36 cellular contexts compared by ENCODE assay signal in genomic region chr13:111999352-111999751, GRCh38.
"Had no signal": no experiment of that assay in that cellular context is flagged by ENCODE, and none has a peak within 500 bp of the region (broad histone marks: within the 10 kb centered on the region; RNA-seq: fewer than 3 reads in every experiment).

No MANE protein-coding gene starts in this region.

- H3K4me1 ChIP-seq: body of pancreas, breast epithelium had no signal

- H3K9me3 ChIP-seq: body of pancreas, breast epithelium had no signal

- H3K27me3 Mint-ChIP-seq: activated CD4-positive, alpha-beta T cell treated with anti-CD3 and anti-CD28 coated beads, Interleukin-2, amount 10 ng/mL, durations not matched to agents 24 days and 14 days; activated naive CD8-positive, alpha-beta T cell treated with anti-CD3 and anti-CD28 coated beads, Interleukin-2, amount 50 U/mL, for 24 hours had no signal

- H3K27me3 ChIP-seq: body of pancreas, brain microvascular endothelial cell had no signal

- H3K36me3 ChIP-seq: brain microvascular endothelial cell, breast epithelium had no signal

- H3K4me1 Mint-ChIP-seq: activated B cell treated with CpG ODN at 0.5 μM for 24 hours; activated CD4-positive, alpha-beta T cell treated with anti-CD3 and anti-CD28 coated beads, Interleukin-2, amount 10 ng/mL, durations not matched to agents 24 days and 14 days; activated naive CD4-positive, alpha-beta T cell treated with anti-CD3 and anti-CD28 coated beads, Interleukin-2, amount 50 U/mL, for 24 hours; activated naive CD8-positive, alpha-beta T cell treated with anti-CD3 and anti-CD28 coated beads, Interleukin-2, amount 10 ng/mL, durations not matched to agents 7 days and 5 days; activated naive CD8-positive, alpha-beta T cell treated with anti-CD3 and anti-CD28 coated beads, Interleukin-2, amount 50 U/mL, for 24 hours; activated T-helper 17 cell treated with anti-CD3 and anti-CD28 coated beads, Interleukin-2, amount 50 U/mL, for 72 hours had no signal

- ATAC-seq: activated CD8-positive, alpha-beta T cell treated with anti-CD3 and anti-CD28 coated beads for 36 hours; activated naive CD8-positive, alpha-beta T cell treated with anti-CD3 and anti-CD28 coated beads, Interleukin-2, amount 50 U/mL, for 24 hours; activated T-cell treated with anti-CD3 and anti-CD28 coated beads, Interleukin-2, amount 50 U/mL, for 4 hours; activated T-cell treated with anti-CD3 and anti-CD28 coated beads, Interleukin-2, amount 50 U/mL, for 72 hours; activated T-helper 17 cell treated with anti-CD3 and anti-CD28 coated beads, Interleukin-2, amount 50 U/mL, for 72 hours; body of pancreas had no signal

- H3K36me3 Mint-ChIP-seq: activated CD4-positive, alpha-beta memory T cell treated with anti-CD3 and anti-CD28 coated beads for 36 hours; activated naive CD4-positive, alpha-beta T cell treated with anti-CD3 and anti-CD28 coated beads, Interleukin-2, amount 50 U/mL, for 24 hours; activated naive CD8-positive, alpha-beta T cell; activated naive CD8-positive, alpha-beta T cell treated with anti-CD3 and anti-CD28 coated beads, Interleukin-2, amount 10 ng/mL, durations not matched to agents 7 days and 5 days had no signal

- H3K27ac Mint-ChIP-seq: activated B cell treated with CpG ODN at 0.5 μM for 24 hours; activated CD4-positive, alpha-beta memory T cell treated with anti-CD3 and anti-CD28 coated beads for 36 hours; activated CD4-positive, alpha-beta T cell treated with anti-CD3 and anti-CD28 coated beads, Interleukin-2, amount 10 ng/mL, durations not matched to agents 24 days and 14 days; activated CD8-positive, alpha-beta T cell treated with anti-CD3 and anti-CD28 coated beads for 36 hours; activated naive CD4-positive, alpha-beta T cell treated with anti-CD3 and anti-CD28 coated beads for 36 hours; activated naive CD8-positive, alpha-beta T cell; activated naive CD8-positive, alpha-beta T cell treated with anti-CD3 and anti-CD28 coated beads, Interleukin-2, amount 10 ng/mL, durations not matched to agents 7 days and 5 days; activated naive CD8-positive, alpha-beta T cell treated with anti-CD3 and anti-CD28 coated beads, Interleukin-2, amount 50 U/mL, for 24 hours; activated T-cell treated with anti-CD3 and anti-CD28 coated beads, Interleukin-2, amount 50 U/mL, for 72 hours; activated T-helper 1 cell treated with anti-CD3 and anti-CD28 coated beads, Interleukin-12 subunit alpha, Interleukin-12 subunit beta, Interleukin-2, Interleukin-4 antibody, amounts not matched to agents 30 ng/mL and 10 ng/mL and 1 ng/mL, durations not matched to agents 14 hours and 24 hours and 36 hours; activated T-helper 17 cell treated with anti-CD3 and anti-CD28 coated beads, Interleukin-2, amount 50 U/mL, for 72 hours; T-helper 1 cell treated with Interleukin-12 subunit alpha and Interleukin-12 subunit beta and Interleukin-4 antibody, amounts not matched to agents 30 μg/mL and 1 μg/mL, for 36 hours; T-helper 2 cell treated with Interferon-gamma antibody and Interleukin-4, amounts not matched to agents 5 μg/mL and 100 μg/mL, for 36 hours had no signal

- H3K27ac ChIP-seq: body of pancreas, brain microvascular endothelial cell, breast epithelium, VCaP had no signal

- H3K9me3 Mint-ChIP-seq: activated B cell treated with CpG ODN at 0.5 μM for 24 hours; activated CD4-positive, alpha-beta memory T cell treated with anti-CD3 and anti-CD28 coated beads for 36 hours; activated CD4-positive, alpha-beta T cell treated with anti-CD3 and anti-CD28 coated beads, Interleukin-2, amount 10 ng/mL, durations not matched to agents 24 days and 14 days; activated CD8-positive, alpha-beta T cell treated with anti-CD3 and anti-CD28 coated beads for 36 hours; activated naive CD4-positive, alpha-beta T cell treated with anti-CD3 and anti-CD28 coated beads for 36 hours; activated naive CD4-positive, alpha-beta T cell treated with anti-CD3 and anti-CD28 coated beads, Interleukin-2, amount 50 U/mL, for 24 hours; activated naive CD8-positive, alpha-beta T cell treated with anti-CD3 and anti-CD28 coated beads, Interleukin-2, amount 10 ng/mL, durations not matched to agents 7 days and 5 days; activated naive CD8-positive, alpha-beta T cell treated with anti-CD3 and anti-CD28 coated beads, Interleukin-2, amount 50 U/mL, for 24 hours; activated T-cell treated with anti-CD3 and anti-CD28 coated beads, Interleukin-2, amount 50 U/mL, for 4 hours; activated T-helper 1 cell treated with anti-CD3 and anti-CD28 coated beads, Interleukin-12 subunit alpha, Interleukin-12 subunit beta, Interleukin-2, Interleukin-4 antibody, amounts not matched to agents 30 ng/mL and 10 ng/mL and 1 ng/mL, durations not matched to agents 14 hours and 24 hours and 36 hours; activated T-helper 17 cell treated with anti-CD3 and anti-CD28 coated beads, Interleukin-2, amount 50 U/mL, for 72 hours; T-helper 1 cell treated with Interleukin-12 subunit alpha and Interleukin-12 subunit beta and Interleukin-4 antibody, amounts not matched to agents 30 μg/mL and 1 μg/mL, for 36 hours; T-helper 2 cell treated with Interferon-gamma antibody and Interleukin-4, amounts not matched to agents 5 μg/mL and 100 μg/mL, for 36 hours had no signal

- FAIRE-seq: astrocyte, TTC549 had no signal

- H3K4me3 Mint-ChIP-seq: activated B cell treated with CpG ODN at 0.5 μM for 24 hours; activated CD4-positive, alpha-beta memory T cell treated with anti-CD3 and anti-CD28 coated beads for 36 hours; activated CD4-positive, alpha-beta T cell treated with anti-CD3 and anti-CD28 coated beads, Interleukin-2, amount 10 ng/mL, durations not matched to agents 24 days and 14 days; activated CD8-positive, alpha-beta T cell treated with anti-CD3 and anti-CD28 coated beads for 36 hours; activated naive CD4-positive, alpha-beta T cell treated with anti-CD3 and anti-CD28 coated beads for 36 hours; activated naive CD4-positive, alpha-beta T cell treated with anti-CD3 and anti-CD28 coated beads, Interleukin-2, amount 50 U/mL, for 24 hours; activated naive CD8-positive, alpha-beta T cell; activated naive CD8-positive, alpha-beta T cell treated with anti-CD3 and anti-CD28 coated beads, Interleukin-2, amount 10 ng/mL, durations not matched to agents 7 days and 5 days; activated naive CD8-positive, alpha-beta T cell treated with anti-CD3 and anti-CD28 coated beads, Interleukin-2, amount 50 U/mL, for 24 hours; activated T-cell treated with anti-CD3 and anti-CD28 coated beads, Interleukin-2, amount 50 U/mL, for 4 hours; activated T-cell treated with anti-CD3 and anti-CD28 coated beads, Interleukin-2, amount 50 U/mL, for 72 hours; activated T-helper 1 cell treated with anti-CD3 and anti-CD28 coated beads, Interleukin-12 subunit alpha, Interleukin-12 subunit beta, Interleukin-2, Interleukin-4 antibody, amounts not matched to agents 30 ng/mL and 10 ng/mL and 1 ng/mL, durations not matched to agents 14 hours and 24 hours and 36 hours; activated T-helper 17 cell treated with anti-CD3 and anti-CD28 coated beads, Interleukin-2, amount 50 U/mL, for 72 hours; T-helper 1 cell treated with Interleukin-12 subunit alpha and Interleukin-12 subunit beta and Interleukin-4 antibody, amounts not matched to agents 30 μg/mL and 1 μg/mL, for 36 hours; T-helper 2 cell treated with Interferon-gamma antibody and Interleukin-4, amounts not matched to agents 5 μg/mL and 100 μg/mL, for 36 hours had no signal

- DNase-seq: activated B cell treated with CpG ODN at 0.5 μM for 24 hours; activated CD4-positive, alpha-beta memory T cell treated with anti-CD3 and anti-CD28 coated beads for 36 hours; activated CD4-positive, alpha-beta T cell treated with anti-CD3 and anti-CD28 coated beads for 4 hours; activated CD4-positive, alpha-beta T cell treated with anti-CD3 and anti-CD28 coated beads, Interleukin-2, amount 10 ng/mL, durations not matched to agents 24 days and 14 days; activated CD4-positive, alpha-beta T cell treated with anti-CD3 and anti-CD28 coated beads, Interleukin-2, amount 50 U/mL, for 1 hour; activated CD4-positive, alpha-beta T cell treated with anti-CD3 and anti-CD28 coated beads, Interleukin-2, amount 50 U/mL, for 4 hours; activated CD4-positive, CD25-positive, alpha-beta regulatory T cell treated with anti-CD3 and anti-CD28 coated beads, Interleukin-2, amount 50 U/mL, for 72 hours; activated CD8-positive, alpha-beta memory T cell treated with anti-CD3 and anti-CD28 coated beads, Interleukin-2, amount 50 U/mL, for 4 hours; activated CD8-positive, alpha-beta T cell treated with anti-CD3 and anti-CD28 coated beads for 36 hours; activated effector memory CD4-positive, alpha-beta T cell treated with anti-CD3 and anti-CD28 coated beads, Interleukin-2, amount 50 U/mL, for 16 hours; activated gamma-delta T cell treated with Interleukin-2 at 50 U/mL for 16 hours; activated naive CD4-positive, alpha-beta T cell; activated naive CD4-positive, alpha-beta T cell treated with anti-CD3 and anti-CD28 coated beads for 36 hours; activated naive CD8-positive, alpha-beta T cell treated with anti-CD3 and anti-CD28 coated beads, Interleukin-2, amount 10 ng/mL, durations not matched to agents 7 days and 5 days; activated naive CD8-positive, alpha-beta T cell treated with anti-CD3 and anti-CD28 coated beads, Interleukin-2, amount 50 U/mL, for 24 hours; activated T-cell treated with anti-CD3 and anti-CD28 coated beads for 4 hours; activated T-cell treated with anti-CD3 and anti-CD28 coated beads, Interleukin-2, amount 50 U/mL, for 1 hour; activated T-cell treated with anti-CD3 and anti-CD28 coated beads, Interleukin-2, amount 50 U/mL, for 4 hours; activated T-cell treated with anti-CD3 and anti-CD28 coated beads, Interleukin-2, amount 50 U/mL, for 72 hours; amygdala; body of pancreas; brain microvascular endothelial cell; central memory CD4-positive, alpha-beta T cell; T-helper 1 cell; T-helper 2 cell; T-helper 9 cell had no signal

- H3K4me3 ChIP-seq: body of pancreas, breast epithelium had no signal
